Comparison of ENCODE assay signal across 22 cellular contexts in the genomic region with DNA sequence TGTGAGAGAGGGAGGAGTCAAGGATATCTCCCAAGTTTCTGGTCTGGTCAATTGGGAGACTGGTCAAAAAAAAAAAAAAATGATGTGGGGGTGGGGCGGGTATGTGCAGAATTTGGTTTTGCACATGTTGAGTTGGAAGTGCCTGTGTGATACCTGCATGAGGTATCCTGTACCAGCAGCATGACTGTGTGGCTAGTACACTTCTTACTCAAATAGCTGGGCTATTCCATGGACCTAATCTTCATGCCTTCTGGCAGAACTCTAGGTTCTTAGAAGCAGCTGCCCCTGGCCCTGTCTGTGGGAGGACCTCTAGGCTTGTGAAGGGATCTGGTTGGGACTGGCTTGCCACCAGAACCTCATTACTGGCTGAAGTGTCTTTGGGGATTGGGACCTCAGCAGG.
"Had no signal": no experiment of that assay in that cellular context is flagged by ENCODE, and none has a peak within 500 bp of the region (broad histone marks: within the 10 kb centered on the region; RNA-seq: fewer than 3 reads in every experiment).

No MANE protein-coding gene starts in this region.

- H3K4me3 ChIP-seq: K562, PC-9, Peyer's patch, SJCRH30 had no signal

- H3K27ac Mint-ChIP-seq: IgD-negative memory B cell had no signal

- H3K4me1 ChIP-seq: Peyer's patch had no signal

- H3K36me3 ChIP-seq: Peyer's patch, SJCRH30 had no signal

- H3K9me3 ChIP-seq: Peyer's patch, SJCRH30 had no signal

- H3K4me2 ChIP-seq: PC-9 had no signal

- H3K27me3 Mint-ChIP-seq: IgD-negative memory B cell had no signal

- H3K27me3 ChIP-seq: Peyer's patch had no signal

- ATAC-seq: K562, Right ventricle myocardium inferior, SK-N-SH treated with all-trans-retinoic acid at 6 μM for 48 hours had no signal

- H3K27ac ChIP-seq: HL-60, PC-9, Peyer's patch, SJCRH30 had no signal

- DNase-seq: NCI-H1092; NCI-H1105 treated with DMSO at 0.1 percent for 48 hours; NCI-H1417 treated with DMSO at 0.1 percent for 48 hours; NCI-H146; NCI-H1694 treated with DMSO at 0.1 percent for 48 hours; NCI-H1930; NCI-H2081; NCI-H2107; NCI-H2227 treated with DMSO at 0.1 percent for 48 hours; NCI-H524; NCI-H526 treated with DMSO at 0.1 percent for 48 hours; NCI-H748 treated with DMSO at 0.1 percent for 48 hours; NK-92 treated with Interleukin-12 subunit alpha and Interleukin-12 subunit beta, amount 100 ng/mL, for 24 hours; PC-9; Peyer's patch; SHP77 treated with DMSO at 0.1 percent for 48 hours; SJCRH30 had no signal

- H2AFZ ChIP-seq: PC-9 had no signal

- H3K9me3 Mint-ChIP-seq: IgD-negative memory B cell had no signal
